In the genomic region with DNA sequence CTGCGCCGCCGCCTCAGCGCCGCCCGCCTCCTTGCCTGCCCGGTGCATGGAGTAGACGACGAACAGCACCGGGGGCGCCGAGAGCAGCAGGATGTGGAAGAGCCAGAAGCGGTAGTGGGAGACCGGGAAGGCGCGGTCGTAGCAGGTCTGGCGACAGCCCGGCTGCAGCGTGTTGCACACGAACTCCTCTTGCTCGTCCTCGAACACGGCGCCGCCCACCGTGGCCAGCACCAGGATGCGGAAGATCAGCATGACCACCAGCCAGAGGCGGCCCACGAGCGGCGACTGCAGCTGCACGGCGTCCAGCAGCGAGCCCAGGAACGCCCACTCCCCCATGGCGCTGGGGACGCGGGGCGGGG, we compare ENCODE assay signal across 2 cellular contexts.
TF ChIP-seq lines count a peak whose summit lies in the region.

No MANE protein-coding gene starts in this region.

TF ChIP-seq in A549, 52 proteins besides CTCF, POLR2A, EP300 and RAD21:
- no peak for TF ChIP-seq ZC3H11A (IDR thresholded peaks at IDR 0.05)
- TF ChIP-seq, protein P1, sequence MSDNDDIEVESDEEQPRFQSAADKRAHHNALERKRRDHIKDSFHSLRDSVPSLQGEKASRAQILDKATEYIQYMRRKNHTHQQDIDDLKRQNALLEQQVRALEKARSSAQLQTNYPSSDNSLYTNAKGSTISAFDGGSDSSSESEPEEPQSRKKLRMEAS (IDR thresholded peaks at IDR 0.05) = peak; percentile 51; the same call in 1 of the 2 replicates
- no peak for TF ChIP-seq EHF (CRISPR knock-in tag; IDR thresholded peaks at IDR 0.05)
- TF ChIP-seq ZSCAN20 (CRISPR knock-in tag; IDR thresholded peaks at IDR 0.05) = no peak
- TF ChIP-seq CHD4 (IDR thresholded peaks at IDR 0.05; ENCODE audit: borderline replicate concordance) = no peak
- no peak for TF ChIP-seq RFX5 (IDR thresholded peaks at IDR 0.05)
- TF ChIP-seq, protein P2, sequence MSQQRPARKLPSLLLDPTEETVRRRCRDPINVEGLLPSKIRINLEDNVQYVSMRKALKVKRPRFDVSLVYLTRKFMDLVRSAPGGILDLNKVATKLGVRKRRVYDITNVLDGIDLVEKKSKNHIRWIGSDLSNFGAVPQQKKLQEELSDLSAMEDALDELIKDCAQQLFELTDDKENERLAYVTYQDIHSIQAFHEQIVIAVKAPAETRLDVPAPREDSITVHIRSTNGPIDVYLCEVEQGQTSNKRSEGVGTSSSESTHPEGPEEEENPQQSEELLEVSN (IDR thresholded peaks at IDR 0.05; ENCODE audit: borderline replicate concordance, low read depth) = peak; percentile 44; the same call in 1 of the 2 replicates
- TF ChIP-seq, protein P3, sequence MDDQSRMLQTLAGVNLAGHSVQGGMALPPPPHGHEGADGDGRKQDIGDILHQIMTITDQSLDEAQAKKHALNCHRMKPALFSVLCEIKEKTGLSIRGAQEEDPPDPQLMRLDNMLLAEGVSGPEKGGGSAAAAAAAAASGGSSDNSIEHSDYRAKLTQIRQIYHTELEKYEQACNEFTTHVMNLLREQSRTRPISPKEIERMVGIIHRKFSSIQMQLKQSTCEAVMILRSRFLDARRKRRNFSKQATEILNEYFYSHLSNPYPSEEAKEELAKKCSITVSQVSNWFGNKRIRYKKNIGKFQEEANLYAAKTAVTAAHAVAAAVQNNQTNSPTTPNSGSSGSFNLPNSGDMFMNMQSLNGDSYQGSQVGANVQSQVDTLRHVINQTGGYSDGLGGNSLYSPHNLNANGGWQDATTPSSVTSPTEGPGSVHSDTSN (IDR thresholded peaks at IDR 0.05) = no peak
- no peak for TF ChIP-seq PHF8 (IDR thresholded peaks at IDR 0.05; ENCODE audit: borderline replicate concordance, low read depth)
- no peak for TF ChIP-seq JUN (IDR thresholded peaks at IDR 0.05)

TF ChIP-seq in GM12878, 131 proteins besides CTCF, POLR2A, EP300 and RAD21:
- TF ChIP-seq STAT1 (conservative IDR thresholded peaks at IDR 0.05) = no peak
- TF ChIP-seq ZNF274 (IDR thresholded peaks at IDR 0.05; ENCODE audit: insufficient read depth, insufficient read length) = no peak
